Comparison of ENCODE assay signal across 1 cellular context in the genomic region with DNA sequence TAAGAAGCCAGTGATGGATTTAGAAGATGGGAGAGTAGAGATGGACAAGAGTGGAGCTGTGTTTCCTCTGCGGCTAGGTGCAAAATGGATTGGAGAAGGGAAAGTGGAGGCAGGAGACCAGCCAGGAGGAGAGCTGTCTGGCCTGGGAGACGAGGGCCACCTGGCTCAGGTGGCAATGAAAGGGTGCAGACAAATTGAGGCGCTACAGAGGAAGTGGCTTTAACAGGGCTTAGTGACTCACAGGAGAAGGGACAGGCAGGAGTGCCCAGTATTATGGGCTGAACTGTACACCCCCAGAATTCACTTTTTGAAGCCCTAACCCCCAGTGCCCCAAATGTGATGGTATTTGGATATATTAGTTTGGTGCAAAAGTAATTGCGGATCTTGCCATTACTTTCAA.
TF ChIP-seq lines count a peak whose summit lies in the region.

No MANE protein-coding gene starts in this region.

TF ChIP-seq in A549, 52 proteins besides CTCF, POLR2A, EP300 and RAD21 (continued from another document):
- TF ChIP-seq, protein P1, sequence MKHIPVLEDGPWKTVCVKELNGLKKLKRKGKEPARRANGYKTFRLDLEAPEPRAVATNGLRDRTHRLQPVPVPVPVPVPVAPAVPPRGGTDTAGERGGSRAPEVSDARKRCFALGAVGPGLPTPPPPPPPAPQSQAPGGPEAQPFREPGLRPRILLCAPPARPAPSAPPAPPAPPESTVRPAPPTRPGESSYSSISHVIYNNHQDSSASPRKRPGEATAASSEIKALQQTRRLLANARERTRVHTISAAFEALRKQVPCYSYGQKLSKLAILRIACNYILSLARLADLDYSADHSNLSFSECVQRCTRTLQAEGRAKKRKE (CRISPR knock-in tag; IDR thresholded peaks at IDR 0.05; ENCODE audit: low read depth), result no peak
- TF ChIP-seq MAFK (IDR thresholded peaks at IDR 0.05; ENCODE audit: partially characterized antibody), result no peak
- TF ChIP-seq CBX8 (IDR thresholded peaks at IDR 0.05), result no peak
- no peak for TF ChIP-seq ZC3H11A (IDR thresholded peaks at IDR 0.05)
- no peak for TF ChIP-seq SREBF2 (IDR thresholded peaks at IDR 0.05)
- TF ChIP-seq JUN (IDR thresholded peaks at IDR 0.05), result no peak
- no peak for TF ChIP-seq TFCP2L1 (CRISPR knock-in tag; IDR thresholded peaks at IDR 0.05)
- no peak for TF ChIP-seq ESRRA (IDR thresholded peaks at IDR 0.05; ENCODE audit: borderline replicate concordance, low read length)
